In the genomic region with DNA sequence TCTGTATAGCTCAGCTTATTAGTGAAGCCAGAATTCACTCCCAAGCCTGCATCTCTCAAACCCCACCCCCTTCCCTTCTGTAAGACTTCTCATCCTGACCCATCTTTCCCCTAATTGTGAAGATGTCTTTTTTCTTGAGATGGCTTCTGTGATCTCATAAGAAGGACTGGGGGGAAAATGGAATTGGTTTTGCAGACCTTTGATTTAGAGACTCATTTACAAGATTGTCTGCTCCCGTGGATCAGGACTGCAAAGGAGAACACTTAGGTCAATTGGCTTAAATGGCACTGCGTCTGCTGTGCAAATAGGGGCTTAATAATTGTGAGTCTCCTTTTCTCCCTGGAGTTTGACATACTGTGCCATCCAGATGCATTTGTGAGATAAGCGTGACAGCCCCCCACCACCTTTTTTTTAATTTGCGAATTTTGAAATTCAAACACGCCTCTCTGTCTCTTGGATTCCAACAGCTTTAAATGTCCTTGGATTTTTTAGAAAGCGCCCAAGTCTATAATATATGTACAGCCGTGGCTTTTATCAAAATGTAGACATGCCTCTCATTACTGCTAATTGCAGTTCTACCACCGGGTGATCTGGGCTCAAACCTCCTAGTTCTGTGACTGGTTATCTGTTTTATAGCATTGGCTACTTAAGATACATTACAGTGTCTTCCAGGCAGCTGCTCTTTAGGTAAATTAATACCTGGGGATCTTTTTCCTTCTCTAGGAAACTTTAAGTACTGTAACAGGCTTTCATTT, we compare ENCODE assay signal across 22 cellular contexts.
A peak's percentile ranks its signal among the peaks of the same experiment; 100 is the strongest.
DNase-seq lines count a peak whose midpoint lies in the region; ATAC-seq and TF ChIP-seq lines count a peak whose summit lies in the region.
"Had no signal": no experiment of that assay in that cellular context is flagged by ENCODE, and none has a peak within 500 bp of the region (broad histone marks: within the 10 kb centered on the region; RNA-seq: fewer than 3 reads in every experiment).

No MANE protein-coding gene starts in this region.

- no peak for TF ChIP-seq RAD21 in neural cell (conservative IDR thresholded peaks at IDR 0.05)

- H3K27me3 ChIP-seq in WERI-Rb-1 (ENCODE audit: insufficient read depth, low read depth, severe bottlenecking): no peaks in the 10 kb centered on the region
- H3K27me3 ChIP-seq in neural cell (ENCODE audit: insufficient read depth, low read depth, low read length): no peaks in the 10 kb centered on the region
- no peaks in the 10 kb centered on the region for H3K27me3 ChIP-seq in MM.1S (replicated peaks; ENCODE audit: insufficient read depth, low read length)
- H3K27me3 ChIP-seq: stomach, tibial nerve had no signal

- H3K36me3 ChIP-seq in WERI-Rb-1 (no peaks in the 10 kb centered on the region), neural cell (ENCODE audit: insufficient read depth, low read length) (no peaks in the 10 kb centered on the region), MM.1S (replicated peaks; ENCODE audit: insufficient read depth, low read length) (no peaks in the 10 kb centered on the region)
- H3K36me3 ChIP-seq: stomach had no signal

- H3K36me3 Mint-ChIP-seq in activated CD8-positive, alpha-beta T cell treated with anti-CD3 and anti-CD28 coated beads, Interleukin-2, amount 10 ng/mL, durations not matched to agents 7 days and 5 days (ENCODE audit: low read depth): no peaks in the 10 kb centered on the region
- H3K36me3 Mint-ChIP-seq: naive B cell had no signal

- H3K9ac ChIP-seq in neural cell (ENCODE audit: low read length): no peak overlapping the region
- no peak overlapping the region for H3K9ac ChIP-seq in MM.1S (ENCODE audit: low read length)

- DNase-seq in NCI-H1092 treated with DMSO at 0.1 percent for 48 hours (lab: John Stamatoyannopoulos, UW): peak; percentile 66
- DNase-seq in NCI-H1092 (lab: John Stamatoyannopoulos, UW): no peak
- peak; percentile 89 for DNase-seq in NCI-H2227 (lab: John Stamatoyannopoulos, UW; ENCODE audit: unreplicated experiment)
- peak; percentile 81 for DNase-seq in WERI-Rb-1
- DNase-seq in KG1 (lab: John Stamatoyannopoulos, UW): no peak
- no peak for DNase-seq in MM.1S
- DNase-seq in activated CD8-positive, alpha-beta T cell treated with anti-CD3 and anti-CD28 coated beads, Interleukin-2, amount 10 ng/mL, durations not matched to agents 7 days and 5 days: no peak
- DNase-seq: 8988T; activated effector memory CD4-positive, alpha-beta T cell treated with anti-CD3 and anti-CD28 coated beads, Interleukin-2, amount 50 U/mL, for 16 hours; AML-193; DMS79; Kasumi-1; naive B cell; NCI-H1048; retina; stimulated activated CD4-positive, alpha-beta T cell treated with anti-CD3 and anti-CD28 coated beads, Interleukin-12 subunit alpha, Interleukin-12 subunit beta, amount 100 ng/mL, for 4 hours; stomach had no signal

- H3K27ac ChIP-seq in WERI-Rb-1: peak overlapping the region; percentile 86
- peak overlapping the region; percentile 22 for H3K27ac ChIP-seq in neural cell (ENCODE audit: low read length)
- no peak overlapping the region for H3K27ac ChIP-seq in MM.1S (ENCODE audit: low read length)
- H3K27ac ChIP-seq: stomach, tibial nerve, VCaP had no signal

- no peaks in the 10 kb centered on the region for H3K4me1 Mint-ChIP-seq in activated CD8-positive, alpha-beta T cell treated with anti-CD3 and anti-CD28 coated beads, Interleukin-2, amount 10 ng/mL, durations not matched to agents 7 days and 5 days (ENCODE audit: low read depth)

- H3K9me3 ChIP-seq in WERI-Rb-1 (ENCODE audit: severe bottlenecking) (no peaks in the 10 kb centered on the region), neural cell (ENCODE audit: low read length) (no peaks in the 10 kb centered on the region), MM.1S (replicated peaks; ENCODE audit: insufficient read depth, low read length) (no peaks in the 10 kb centered on the region)
- H3K9me3 ChIP-seq: stomach, tibial nerve had no signal

- H3K9me2 ChIP-seq in neural cell (ENCODE audit: insufficient read depth, low read length): no peaks in the 10 kb centered on the region
- no peaks in the 10 kb centered on the region for H3K9me2 ChIP-seq in MM.1S (replicated peaks; ENCODE audit: insufficient read depth, low read length)

- H3F3A ChIP-seq in neural cell (ENCODE audit: insufficient read depth, low read length, poor library complexity, severe bottlenecking) (peaks cover 3% of the 10 kb centered on the region), MM.1S (ENCODE audit: insufficient read depth, low read length) (no peaks in the 10 kb centered on the region)

- H2AFZ ChIP-seq in neural cell (ENCODE audit: low read depth, low read length): no peak overlapping the region
- no peak overlapping the region for H2AFZ ChIP-seq in MM.1S (ENCODE audit: low read length)

- POLR2A ChIA-PET in activated CD8-positive, alpha-beta T cell treated with anti-CD3 and anti-CD28 coated beads, Interleukin-2, amount 10 ng/mL, durations not matched to agents 7 days and 5 days (lab: Charles Lee): no interaction called here

- ATAC-seq in activated CD8-positive, alpha-beta T cell treated with anti-CD3 and anti-CD28 coated beads, Interleukin-2, amount 10 ng/mL, durations not matched to agents 7 days and 5 days: no peak
- ATAC-seq: HCT116 had no signal

- H3K4me3 ChIP-seq in WERI-Rb-1 (ENCODE audit: low read depth, low read length): no peak overlapping the region
- no peak overlapping the region for H3K4me3 ChIP-seq in neural cell (ENCODE audit: low read length)
- no peak overlapping the region for H3K4me3 ChIP-seq in MM.1S (ENCODE audit: low read length)
- H3K4me3 ChIP-seq: stomach, tibial nerve had no signal

- H3K4me2 ChIP-seq in neural cell (ENCODE audit: low read length) (no peak overlapping the region), MM.1S (ENCODE audit: low read depth, low read length) (no peak overlapping the region)

- no peak for TF ChIP-seq CTCF in WERI-Rb-1 (IDR thresholded peaks at IDR 0.05; ENCODE audit: low read depth, low read length)
- TF ChIP-seq CTCF in neural cell (IDR thresholded peaks at IDR 0.05; ENCODE audit: poor library complexity, severe bottlenecking): no peak
- TF ChIP-seq CTCF in MM.1S (IDR thresholded peaks at IDR 0.05; ENCODE audit: low read length): no peak

- no peak overlapping the region for H3K27ac Mint-ChIP-seq in activated CD8-positive, alpha-beta T cell treated with anti-CD3 and anti-CD28 coated beads, Interleukin-2, amount 10 ng/mL, durations not matched to agents 7 days and 5 days
- H3K27ac Mint-ChIP-seq: brain, naive B cell had no signal

- H3K79me2 ChIP-seq in neural cell (replicated peaks; ENCODE audit: insufficient read depth, low read length): no peaks in the 10 kb centered on the region
- no peaks in the 10 kb centered on the region for H3K79me2 ChIP-seq in MM.1S (ENCODE audit: low read length)

- CTCF ChIA-PET in activated CD8-positive, alpha-beta T cell treated with anti-CD3 and anti-CD28 coated beads, Interleukin-2, amount 10 ng/mL, durations not matched to agents 7 days and 5 days (lab: Charles Lee): no interaction called here

- H3K9me3 Mint-ChIP-seq in activated CD8-positive, alpha-beta T cell treated with anti-CD3 and anti-CD28 coated beads, Interleukin-2, amount 10 ng/mL, durations not matched to agents 7 days and 5 days (ENCODE audit: insufficient read depth): no peaks in the 10 kb centered on the region
- H3K9me3 Mint-ChIP-seq: brain, naive B cell had no signal

- H4K20me1 ChIP-seq in neural cell (ENCODE audit: insufficient read depth) (no peaks in the 10 kb centered on the region), MM.1S (ENCODE audit: insufficient read depth, low read length) (no peaks in the 10 kb centered on the region)

- H3K27me3 Mint-ChIP-seq in activated CD8-positive, alpha-beta T cell treated with anti-CD3 and anti-CD28 coated beads, Interleukin-2, amount 10 ng/mL, durations not matched to agents 7 days and 5 days (ENCODE audit: low read depth): peaks cover 2% of the 10 kb centered on the region
- H3K27me3 Mint-ChIP-seq: naive B cell had no signal

- H3K4me3 Mint-ChIP-seq in activated CD8-positive, alpha-beta T cell treated with anti-CD3 and anti-CD28 coated beads, Interleukin-2, amount 10 ng/mL, durations not matched to agents 7 days and 5 days: no peak overlapping the region
- H3K4me3 Mint-ChIP-seq: brain, naive B cell had no signal

- TF ChIP-seq EP300 in neural cell (conservative IDR thresholded peaks at IDR 0.05; ENCODE audit: poor library complexity, severe bottlenecking): no peak

- H3K4me1 ChIP-seq in MM.1S (ENCODE audit: low read length): no peaks in the 10 kb centered on the region

TF ChIP-seq in neural cell, 6 proteins besides CTCF, POLR2A, EP300 and RAD21:
- TF ChIP-seq EZH2 (IDR thresholded peaks at IDR 0.05; ENCODE audit: borderline replicate concordance, insufficient read depth, low read length, poor library complexity, severe bottlenecking): no peak
- no peak for TF ChIP-seq MXI1 (conservative IDR thresholded peaks at IDR 0.05; ENCODE audit: poor library complexity, severe bottlenecking)
- TF ChIP-seq POLR2AphosphoS5 (IDR thresholded peaks at IDR 0.05): peak; percentile 42
- TF ChIP-seq SMC3 (conservative IDR thresholded peaks at IDR 0.05; ENCODE audit: poor library complexity): no peak
- no peak for TF ChIP-seq REST (IDR thresholded peaks at IDR 0.05; ENCODE audit: borderline replicate concordance)

Comparison
In these comparisons a context has a peak if more than half of its experiments do, and no peak if none do; other contexts are left out.
1. DNase-seq: peak in NCI-H1092 treated with DMSO at 0.1 percent for 48 hours (single experiment), NCI-H2227 (single experiment) and WERI-Rb-1 (single experiment); none in NCI-H1092 (single experiment), KG1 (single experiment), MM.1S (single experiment) and activated CD8-positive, alpha-beta T cell treated with anti-CD3 and anti-CD28 coated beads, Interleukin-2, amount 10 ng/mL, durations not matched to agents 7 days and 5 days (single experiment).